ENCODE assay signal across 39 cellular contexts in genomic region chr6:113140721-113141120, GRCh38.
"Had no signal": no experiment of that assay in that cellular context is flagged by ENCODE, and none has a peak within 500 bp of the region (broad histone marks: within the 10 kb centered on the region; RNA-seq: fewer than 3 reads in every experiment).

No MANE protein-coding gene starts in this region.

- H3K36me3 ChIP-seq: ascending aorta, cardiac muscle cell had no signal

- H3K4me1 Mint-ChIP-seq: activated B cell treated with CpG ODN at 0.5 μM for 24 hours; activated CD4-positive, alpha-beta T cell treated with anti-CD3 and anti-CD28 coated beads, Interleukin-2, amount 10 ng/mL, durations not matched to agents 24 days and 14 days; activated naive CD4-positive, alpha-beta T cell treated with anti-CD3 and anti-CD28 coated beads, Interleukin-2, amount 10 ng/mL, durations not matched to agents 7 days and 5 days; activated naive CD4-positive, alpha-beta T cell treated with anti-CD3 and anti-CD28 coated beads, Interleukin-2, amount 50 U/mL, for 24 hours; activated naive CD8-positive, alpha-beta T cell treated with anti-CD3 and anti-CD28 coated beads, Interleukin-2, amount 10 ng/mL, durations not matched to agents 7 days and 5 days; activated naive CD8-positive, alpha-beta T cell treated with anti-CD3 and anti-CD28 coated beads, Interleukin-2, amount 50 U/mL, for 24 hours; activated T-helper 17 cell treated with anti-CD3 and anti-CD28 coated beads, Interleukin-2, amount 50 U/mL, for 72 hours; brain; central memory CD8-positive, alpha-beta T cell had no signal

- H3K4me3 ChIP-seq: ascending aorta, cardiac muscle cell had no signal

- H3K9me3 Mint-ChIP-seq: activated B cell treated with CpG ODN at 0.5 μM for 24 hours; activated CD4-positive, alpha-beta T cell treated with anti-CD3 and anti-CD28 coated beads, Interleukin-2, amount 10 ng/mL, durations not matched to agents 24 days and 14 days; activated CD8-positive, alpha-beta T cell treated with anti-CD3 and anti-CD28 coated beads for 36 hours; activated naive CD4-positive, alpha-beta T cell treated with anti-CD3 and anti-CD28 coated beads, Interleukin-2, amount 10 ng/mL, durations not matched to agents 7 days and 5 days; activated naive CD8-positive, alpha-beta T cell treated with anti-CD3 and anti-CD28 coated beads, Interleukin-2, amount 10 ng/mL, durations not matched to agents 7 days and 5 days; activated naive CD8-positive, alpha-beta T cell treated with anti-CD3 and anti-CD28 coated beads, Interleukin-2, amount 50 U/mL, for 24 hours; brain; T-helper 1 cell treated with Interleukin-12 subunit alpha and Interleukin-12 subunit beta and Interleukin-4 antibody, amounts not matched to agents 30 μg/mL and 1 μg/mL, for 36 hours; T-helper 2 cell treated with Interferon-gamma antibody and Interleukin-4, amounts not matched to agents 5 μg/mL and 100 μg/mL, for 36 hours had no signal

- H3K27ac Mint-ChIP-seq: activated B cell treated with CpG ODN at 0.5 μM for 24 hours; activated CD4-positive, alpha-beta memory T cell treated with anti-CD3 and anti-CD28 coated beads for 36 hours; activated CD4-positive, alpha-beta T cell treated with anti-CD3 and anti-CD28 coated beads, Interleukin-2, amount 10 ng/mL, durations not matched to agents 24 days and 14 days; activated CD8-positive, alpha-beta T cell treated with anti-CD3 and anti-CD28 coated beads for 36 hours; activated naive CD4-positive, alpha-beta T cell treated with anti-CD3 and anti-CD28 coated beads, Interleukin-2, amount 10 ng/mL, durations not matched to agents 7 days and 5 days; activated naive CD4-positive, alpha-beta T cell treated with anti-CD3 and anti-CD28 coated beads, Interleukin-2, amount 50 U/mL, for 24 hours; activated naive CD8-positive, alpha-beta T cell; activated naive CD8-positive, alpha-beta T cell treated with anti-CD3 and anti-CD28 coated beads, Interleukin-2, amount 10 ng/mL, durations not matched to agents 7 days and 5 days; activated naive CD8-positive, alpha-beta T cell treated with anti-CD3 and anti-CD28 coated beads, Interleukin-2, amount 50 U/mL, for 24 hours; activated T-cell treated with anti-CD3 and anti-CD28 coated beads, Interleukin-2, amount 50 U/mL, for 72 hours; activated T-helper 1 cell treated with anti-CD3 and anti-CD28 coated beads, Interleukin-12 subunit alpha, Interleukin-12 subunit beta, Interleukin-2, Interleukin-4 antibody, amounts not matched to agents 30 ng/mL and 10 ng/mL and 1 ng/mL, durations not matched to agents 14 hours and 24 hours and 36 hours; activated T-helper 17 cell treated with anti-CD3 and anti-CD28 coated beads, Interleukin-2, amount 50 U/mL, for 72 hours; brain; T-helper 1 cell treated with Interleukin-12 subunit alpha and Interleukin-12 subunit beta and Interleukin-4 antibody, amounts not matched to agents 30 μg/mL and 1 μg/mL, for 36 hours; T-helper 2 cell treated with Interferon-gamma antibody and Interleukin-4, amounts not matched to agents 5 μg/mL and 100 μg/mL, for 36 hours had no signal

- H3K4me1 ChIP-seq: ascending aorta had no signal

- H3K27me3 Mint-ChIP-seq: activated CD4-positive, alpha-beta memory T cell treated with anti-CD3 and anti-CD28 coated beads for 36 hours; activated CD4-positive, alpha-beta T cell treated with anti-CD3 and anti-CD28 coated beads, Interleukin-2, amount 10 ng/mL, durations not matched to agents 24 days and 14 days; activated CD8-positive, alpha-beta T cell treated with anti-CD3 and anti-CD28 coated beads for 36 hours; activated naive CD4-positive, alpha-beta T cell treated with anti-CD3 and anti-CD28 coated beads, Interleukin-2, amount 10 ng/mL, durations not matched to agents 7 days and 5 days; activated naive CD4-positive, alpha-beta T cell treated with anti-CD3 and anti-CD28 coated beads, Interleukin-2, amount 50 U/mL, for 24 hours; activated naive CD8-positive, alpha-beta T cell; activated naive CD8-positive, alpha-beta T cell treated with anti-CD3 and anti-CD28 coated beads, Interleukin-2, amount 10 ng/mL, durations not matched to agents 7 days and 5 days; activated naive CD8-positive, alpha-beta T cell treated with anti-CD3 and anti-CD28 coated beads, Interleukin-2, amount 50 U/mL, for 24 hours; activated T-helper 17 cell treated with anti-CD3 and anti-CD28 coated beads, Interleukin-2, amount 50 U/mL, for 72 hours; brain; central memory CD8-positive, alpha-beta T cell had no signal

- DNase-seq: activated B cell treated with CpG ODN at 0.5 μM for 24 hours; activated CD4-positive, alpha-beta memory T cell treated with anti-CD3 and anti-CD28 coated beads for 36 hours; activated CD4-positive, alpha-beta T cell treated with anti-CD3 and anti-CD28 coated beads for 4 hours; activated CD4-positive, alpha-beta T cell treated with anti-CD3 and anti-CD28 coated beads, Interleukin-2, amount 10 ng/mL, durations not matched to agents 24 days and 14 days; activated CD4-positive, alpha-beta T cell treated with anti-CD3 and anti-CD28 coated beads, Interleukin-2, amount 50 U/mL, for 1 hour; activated CD4-positive, alpha-beta T cell treated with anti-CD3 and anti-CD28 coated beads, Interleukin-2, amount 50 U/mL, for 4 hours; activated CD4-positive, CD25-positive, alpha-beta regulatory T cell treated with anti-CD3 and anti-CD28 coated beads, Interleukin-2, amount 50 U/mL, for 72 hours; activated CD8-positive, alpha-beta memory T cell treated with anti-CD3 and anti-CD28 coated beads, Interleukin-2, amount 50 U/mL, for 4 hours; activated CD8-positive, alpha-beta T cell treated with anti-CD3 and anti-CD28 coated beads for 36 hours; activated effector memory CD4-positive, alpha-beta T cell treated with Interleukin-2 at 50 U/mL for 16 hours; activated gamma-delta T cell; activated naive CD4-positive, alpha-beta T cell treated with anti-CD3 and anti-CD28 coated beads, Interleukin-2, amount 10 ng/mL, durations not matched to agents 7 days and 5 days; activated naive CD4-positive, alpha-beta T cell treated with Interleukin-2 at 50 U/mL for 16 hours; activated naive CD8-positive, alpha-beta T cell treated with anti-CD3 and anti-CD28 coated beads, Interleukin-2, amount 10 ng/mL, durations not matched to agents 7 days and 5 days; activated naive CD8-positive, alpha-beta T cell treated with anti-CD3 and anti-CD28 coated beads, Interleukin-2, amount 50 U/mL, for 24 hours; activated T-cell treated with anti-CD3 and anti-CD28 coated beads for 4 hours; activated T-cell treated with anti-CD3 and anti-CD28 coated beads, Interleukin-2, amount 50 U/mL, for 1 hour; activated T-cell treated with anti-CD3 and anti-CD28 coated beads, Interleukin-2, amount 50 U/mL, for 4 hours; activated T-cell treated with anti-CD3 and anti-CD28 coated beads, Interleukin-2, amount 50 U/mL, for 72 hours; amygdala; anterior cingulate cortex; caudate nucleus; cerebellar nuclear complex; T-helper 1 cell; T-helper 2 cell; T-helper 9 cell had no signal

- H3K27ac ChIP-seq: ascending aorta, cardiac muscle cell, VCaP had no signal

- ATAC-seq: activated CD8-positive, alpha-beta T cell treated with anti-CD3 and anti-CD28 coated beads for 36 hours; activated naive CD8-positive, alpha-beta T cell treated with anti-CD3 and anti-CD28 coated beads, Interleukin-2, amount 50 U/mL, for 24 hours; activated T-cell treated with anti-CD3 and anti-CD28 coated beads, Interleukin-2, amount 50 U/mL, for 4 hours; activated T-cell treated with anti-CD3 and anti-CD28 coated beads, Interleukin-2, amount 50 U/mL, for 72 hours; activated T-helper 17 cell treated with anti-CD3 and anti-CD28 coated beads, Interleukin-2, amount 50 U/mL, for 72 hours had no signal

- H3K36me3 Mint-ChIP-seq: activated CD4-positive, alpha-beta memory T cell treated with anti-CD3 and anti-CD28 coated beads for 36 hours; activated naive CD4-positive, alpha-beta T cell treated with anti-CD3 and anti-CD28 coated beads, Interleukin-2, amount 10 ng/mL, durations not matched to agents 7 days and 5 days; activated naive CD4-positive, alpha-beta T cell treated with anti-CD3 and anti-CD28 coated beads, Interleukin-2, amount 50 U/mL, for 24 hours; activated naive CD8-positive, alpha-beta T cell; activated naive CD8-positive, alpha-beta T cell treated with anti-CD3 and anti-CD28 coated beads, Interleukin-2, amount 10 ng/mL, durations not matched to agents 7 days and 5 days; brain had no signal

- FAIRE-seq: bronchial epithelial cell, TTC549 had no signal

- H3K27me3 ChIP-seq: ascending aorta, cardiac muscle cell had no signal

- H3K9me3 ChIP-seq: ascending aorta had no signal

- H3K4me3 Mint-ChIP-seq: activated B cell treated with CpG ODN at 0.5 μM for 24 hours; activated CD4-positive, alpha-beta memory T cell treated with anti-CD3 and anti-CD28 coated beads for 36 hours; activated CD4-positive, alpha-beta T cell treated with anti-CD3 and anti-CD28 coated beads, Interleukin-2, amount 10 ng/mL, durations not matched to agents 24 days and 14 days; activated CD8-positive, alpha-beta T cell treated with anti-CD3 and anti-CD28 coated beads for 36 hours; activated naive CD4-positive, alpha-beta T cell treated with anti-CD3 and anti-CD28 coated beads, Interleukin-2, amount 10 ng/mL, durations not matched to agents 7 days and 5 days; activated naive CD4-positive, alpha-beta T cell treated with anti-CD3 and anti-CD28 coated beads, Interleukin-2, amount 50 U/mL, for 24 hours; activated naive CD8-positive, alpha-beta T cell; activated naive CD8-positive, alpha-beta T cell treated with anti-CD3 and anti-CD28 coated beads, Interleukin-2, amount 10 ng/mL, durations not matched to agents 7 days and 5 days; activated naive CD8-positive, alpha-beta T cell treated with anti-CD3 and anti-CD28 coated beads, Interleukin-2, amount 50 U/mL, for 24 hours; activated T-cell treated with anti-CD3 and anti-CD28 coated beads, Interleukin-2, amount 50 U/mL, for 4 hours; activated T-cell treated with anti-CD3 and anti-CD28 coated beads, Interleukin-2, amount 50 U/mL, for 72 hours; activated T-helper 1 cell treated with anti-CD3 and anti-CD28 coated beads, Interleukin-12 subunit alpha, Interleukin-12 subunit beta, Interleukin-2, Interleukin-4 antibody, amounts not matched to agents 30 ng/mL and 10 ng/mL and 1 ng/mL, durations not matched to agents 14 hours and 24 hours and 36 hours; activated T-helper 17 cell treated with anti-CD3 and anti-CD28 coated beads, Interleukin-2, amount 50 U/mL, for 72 hours; brain; central memory CD8-positive, alpha-beta T cell; T-helper 1 cell treated with Interleukin-12 subunit alpha and Interleukin-12 subunit beta and Interleukin-4 antibody, amounts not matched to agents 30 μg/mL and 1 μg/mL, for 36 hours; T-helper 2 cell treated with Interferon-gamma antibody and Interleukin-4, amounts not matched to agents 5 μg/mL and 100 μg/mL, for 36 hours had no signal
